Comparison of ENCODE assay signal across 10 cellular contexts in the genomic region with DNA sequence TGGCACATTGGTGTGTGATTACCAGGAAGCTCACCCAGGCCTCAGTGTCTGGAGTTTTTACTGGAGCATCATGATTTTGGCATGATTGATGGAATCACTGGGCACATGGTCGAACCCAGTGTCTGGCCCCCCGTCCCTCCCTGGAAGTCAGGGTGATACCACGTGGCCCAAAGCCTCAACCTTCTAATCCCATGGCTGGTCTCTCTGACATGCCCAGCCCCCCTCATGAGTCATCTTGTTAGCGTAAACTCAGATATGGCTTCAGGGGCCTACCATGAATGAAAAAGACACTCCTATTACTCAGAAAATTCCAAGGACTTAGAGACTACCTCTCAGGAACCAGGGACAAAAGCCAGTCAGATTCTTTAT.
A peak's percentile ranks its signal among the peaks of the same experiment; 100 is the strongest.
DNase-seq lines count a peak whose midpoint lies in the region; ATAC-seq, FAIRE-seq and TF ChIP-seq lines count a peak whose summit lies in the region.
"Had no signal": no experiment of that assay in that cellular context is flagged by ENCODE, and none has a peak within 500 bp of the region (broad histone marks: within the 10 kb centered on the region; RNA-seq: fewer than 3 reads in every experiment).

No MANE protein-coding gene starts in this region.

- peaks cover 43% of the 10 kb centered on the region for H3K4me1 Mint-ChIP-seq in HFFc6 (ENCODE audit: low read depth)

- H3K27ac ChIP-seq in keratinocyte (ENCODE audit: control insufficient read depth, insufficient read depth, low read length) = peak overlapping the region; percentile 59
- H3K27ac ChIP-seq: parathyroid adenoma had no signal

- peaks cover 6% of the 10 kb centered on the region for H3K9me1 ChIP-seq in keratinocyte (ENCODE audit: control insufficient read depth, extremely low read depth, insufficient read depth, low read length)

- H3K36me3 Mint-ChIP-seq in HFFc6 (ENCODE audit: low read depth) = no peaks in the 10 kb centered on the region; the same call in 1 of the 2 replicates

- no peak for FAIRE-seq in keratinocyte (lab: Jason Lieb, UNC)
- FAIRE-seq in frontal cortex (lab: Jason Lieb, UNC) = no peak
- FAIRE-seq: D721Med had no signal

- no peak for TF ChIP-seq CTCF in HFFc6 (IDR thresholded peaks at IDR 0.05)
- no peak for TF ChIP-seq CTCF in keratinocyte (optimal IDR thresholded peaks at IDR 0.05 in 1 of 3, IDR thresholded peaks at IDR 0.05 in 1 of 3, conservative IDR thresholded peaks at IDR 0.05 in 1 of 3; ENCODE audit: extremely low read depth in 1 of 3, insufficient read depth in 2 of 3, low read length in 3 of 3)

- H3K4me1 ChIP-seq in keratinocyte (ENCODE audit: control insufficient read depth, extremely low read depth, insufficient read depth, low read length) = peaks cover 30% of the 10 kb centered on the region

- peak overlapping the region; percentile 54 for H3K4me3 Mint-ChIP-seq in HFFc6

- no peak for ATAC-seq in HG03520 (IDR thresholded peaks at IDR 0.05; ENCODE audit: unreplicated experiment)

- H3K79me2 ChIP-seq in keratinocyte (ENCODE audit: control insufficient read depth, insufficient read depth, low read length) = peaks cover 2% of the 10 kb centered on the region

- no peak overlapping the region for H3K9ac ChIP-seq in keratinocyte (ENCODE audit: control insufficient read depth, extremely low read depth, insufficient read depth, low read length)
- H3K9ac ChIP-seq: parathyroid adenoma had no signal

- peak overlapping the region; percentile 99 for H3K27ac Mint-ChIP-seq in HFFc6

- H2AFZ ChIP-seq in keratinocyte (ENCODE audit: control insufficient read depth, low read length) = no peak overlapping the region
- H2AFZ ChIP-seq: parathyroid adenoma had no signal

- DNase-seq in A172 (ENCODE audit: low spot score) = peak; percentile 95
- peak; percentile 78 for DNase-seq in HFFc6
- DNase-seq in astrocyte of the hippocampus (ENCODE audit: low read depth, low spot score) = peak; percentile 90
- DNase-seq in keratinocyte (ENCODE audit: low read depth, low spot score) = no peak
- no peak for DNase-seq in frontal cortex (ENCODE audit: low spot score in 2 of 2)
- DNase-seq in NCI-H1048 (lab: John Stamatoyannopoulos, UW) = no peak
- no peak for DNase-seq in NCI-H128 (lab: John Stamatoyannopoulos, UW; ENCODE audit: unreplicated experiment)

- H3K4me3 ChIP-seq in keratinocyte (ENCODE audit: control insufficient read depth in 2 of 3, extremely low read depth in 1 of 3, insufficient read depth in 2 of 3, low read depth in 1 of 3, low read length in 3 of 3) = no peak overlapping the region

- peaks cover 0 to 2% of the 10 kb centered on the region in 2 experiments for H3K36me3 ChIP-seq in keratinocyte (ENCODE audit: control insufficient read depth in 2 of 2, extremely low read depth in 1 of 2, insufficient read depth in 2 of 2, low read length in 2 of 2)

- H3K9me3 Mint-ChIP-seq in HFFc6 = no peaks in the 10 kb centered on the region

- H3K27me3 ChIP-seq in keratinocyte (ENCODE audit: control insufficient read depth, extremely low read depth, insufficient read depth, low read length) = no peaks in the 10 kb centered on the region

- peaks cover 5% of the 10 kb centered on the region; the same call in 1 of the 2 replicates for H3K27me3 Mint-ChIP-seq in HFFc6 (ENCODE audit: insufficient read depth)

- H3K4me2 ChIP-seq in keratinocyte (ENCODE audit: control insufficient read depth, extremely low read depth, insufficient read depth, low read depth, low read length) = peak overlapping the region; percentile 6

- no peaks in the 10 kb centered on the region for H4K20me1 ChIP-seq in keratinocyte (ENCODE audit: control insufficient read depth, extremely low read depth, insufficient read depth, low read length)

- dilution Hi-C loops in keratinocyte (cut with MboI; ENCODE audit: extremely low pct_ligation_motif_present, low sequenced_read_pairs) = no loop called here

- H3K9me3 ChIP-seq in keratinocyte (ENCODE audit: control insufficient read depth, low read depth, low read length) = no peaks in the 10 kb centered on the region

Comparison
In these comparisons a context has a peak if more than half of its experiments do, and no peak if none do; other contexts are left out.
1. DNase-seq: peak in A172 (single experiment), HFFc6 (single experiment) and astrocyte of the hippocampus (single experiment); none in keratinocyte (single experiment), frontal cortex (0 of 2), NCI-H1048 (single experiment) and NCI-H128 (single experiment).